Comparison of ENCODE assay signal across 31 cellular contexts in the genomic region with DNA sequence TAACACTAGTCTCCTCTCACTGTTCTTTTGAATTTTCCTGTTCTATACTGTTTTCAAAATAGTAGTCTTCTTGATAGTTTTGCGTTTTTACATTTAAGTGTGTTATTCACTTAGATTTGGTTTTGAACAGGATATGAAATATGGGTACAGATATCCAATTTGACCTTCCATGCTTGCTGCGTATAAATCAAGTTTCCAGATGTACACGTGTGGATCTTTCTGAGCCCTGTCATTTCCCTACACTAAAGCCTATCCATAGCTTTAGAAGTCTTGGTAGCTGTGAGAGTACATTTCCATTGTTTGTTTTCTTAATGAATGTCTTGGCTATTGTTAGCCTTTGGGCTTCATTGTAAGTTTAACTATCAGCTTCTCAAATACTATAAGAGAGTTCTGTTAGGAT. TPM values are rescaled to one million over a fixed set of nuclear protein-coding genes. Genes with fewer than 3 reads are reported as not detected.
DNase-seq lines count a peak whose midpoint lies in the region; ATAC-seq, FAIRE-seq and TF ChIP-seq lines count a peak whose summit lies in the region.
"Had no signal": no experiment of that assay in that cellular context is flagged by ENCODE, and none has a peak within 500 bp of the region (broad histone marks: within the 10 kb centered on the region; RNA-seq: fewer than 3 reads in every experiment).

No MANE protein-coding gene starts in this region.

- peak overlapping the region; percentile 50 for H3K27ac Mint-ChIP-seq in activated CD4-positive, alpha-beta T cell treated with anti-CD3 and anti-CD28 coated beads, Interleukin-2, amount 10 ng/mL, durations not matched to agents 24 days and 14 days
- peak overlapping the region; percentile 40 for H3K27ac Mint-ChIP-seq in CD4-positive, alpha-beta T cell
- peak overlapping the region; percentile 27 for H3K27ac Mint-ChIP-seq in central memory CD8-positive, alpha-beta T cell (ENCODE audit: low read depth)
- H3K27ac Mint-ChIP-seq: activated naive CD8-positive, alpha-beta T cell treated with anti-CD3 and anti-CD28 coated beads, Interleukin-2, amount 10 ng/mL, durations not matched to agents 7 days and 5 days; mesothelial cell of epicardium had no signal

- H3K9me3 Mint-ChIP-seq in activated CD4-positive, alpha-beta T cell treated with anti-CD3 and anti-CD28 coated beads, Interleukin-2, amount 10 ng/mL, durations not matched to agents 24 days and 14 days = peaks cover 8% of the 10 kb centered on the region
- peaks cover 7% of the 10 kb centered on the region for H3K9me3 Mint-ChIP-seq in CD4-positive, alpha-beta T cell
- H3K9me3 Mint-ChIP-seq in central memory CD8-positive, alpha-beta T cell = peaks cover 5% of the 10 kb centered on the region

- H3K27ac ChIP-seq in CD4-positive, alpha-beta T cell (ENCODE audit: low read depth, low read length) = no peak overlapping the region
- peak overlapping the region; percentile 82 for H3K27ac ChIP-seq in keratinocyte (ENCODE audit: control insufficient read depth, insufficient read depth, low read length)
- H3K27ac ChIP-seq: uterus, WERI-Rb-1 had no signal

- DNase-seq in activated CD4-positive, alpha-beta T cell treated with anti-CD3 and anti-CD28 coated beads, Interleukin-2, amount 10 ng/mL, durations not matched to agents 24 days and 14 days = no peak
- DNase-seq in activated CD4-positive, alpha-beta T cell treated with anti-CD3 and anti-CD28 coated beads for 48 hours = no peak
- DNase-seq in CD4-positive, alpha-beta T cell = no peak
- DNase-seq in central memory CD8-positive, alpha-beta T cell (ENCODE audit: low spot score in 2 of 2) = no peak
- no peak for DNase-seq in keratinocyte (ENCODE audit: low read depth, low spot score)
- no peak for DNase-seq in epidermal melanocyte (ENCODE audit: insufficient read length, low spot score)
- DNase-seq in activated gamma-delta T cell treated with Interleukin-2 at 50 U/mL for 16 hours = no peak
- no peak for DNase-seq in COLO829 (ENCODE audit: low spot score)
- DNase-seq: activated naive CD8-positive, alpha-beta T cell treated with anti-CD3 and anti-CD28 coated beads, Interleukin-2, amount 10 ng/mL, durations not matched to agents 7 days and 5 days; COR-L47; cortex of kidney; DMS53; GDM1; islet precursor cell; left ventricle myocardium superior; naive B cell; NCI-H1092 treated with DMSO at 0.1 percent for 48 hours; NCI-H1930; NCI-H524 treated with DMSO at 0.1 percent for 48 hours; NK-92 treated with Interleukin-12 subunit alpha and Interleukin-12 subunit beta, amount 100 ng/mL, for 24 hours; PC-3; SK-N-SH; stimulated activated CD4-positive, alpha-beta T cell treated with anti-CD3 and anti-CD28 coated beads, Interleukin-15, amount 100 ng/mL, for 24 hours; stimulated activated naive CD4-positive, alpha-beta T cell treated with Interleukin-2 at 50 U/mL for 16 hours; T-helper 9 cell; uterus; WERI-Rb-1 had no signal

- peaks cover 8 to 10% of the 10 kb centered on the region in 2 experiments for H3K36me3 ChIP-seq in keratinocyte (ENCODE audit: control insufficient read depth in 2 of 2, extremely low read depth in 1 of 2, insufficient read depth in 2 of 2, low read length in 2 of 2)
- H3K36me3 ChIP-seq: uterus had no signal

- peaks cover 77% of the 10 kb centered on the region for H3K36me3 Mint-ChIP-seq in activated CD4-positive, alpha-beta T cell treated with anti-CD3 and anti-CD28 coated beads, Interleukin-2, amount 10 ng/mL, durations not matched to agents 24 days and 14 days (ENCODE audit: low read depth)
- peaks cover 93% of the 10 kb centered on the region for H3K36me3 Mint-ChIP-seq in CD4-positive, alpha-beta T cell (ENCODE audit: low read depth)
- peaks cover 59% of the 10 kb centered on the region for H3K36me3 Mint-ChIP-seq in central memory CD8-positive, alpha-beta T cell (ENCODE audit: insufficient read depth)

- H3K4me3 ChIP-seq in keratinocyte (ENCODE audit: control insufficient read depth in 2 of 3, extremely low read depth in 1 of 3, insufficient read depth in 2 of 3, low read depth in 1 of 3, low read length in 3 of 3) = no peak overlapping the region
- H3K4me3 ChIP-seq: uterus had no signal

- H3K4me1 ChIP-seq in keratinocyte (ENCODE audit: control insufficient read depth, extremely low read depth, insufficient read depth, low read length) = peaks cover 20% of the 10 kb centered on the region
- H3K4me1 ChIP-seq: uterus had no signal

- peaks cover 60% of the 10 kb centered on the region for H3K4me1 Mint-ChIP-seq in activated CD4-positive, alpha-beta T cell treated with anti-CD3 and anti-CD28 coated beads, Interleukin-2, amount 10 ng/mL, durations not matched to agents 24 days and 14 days
- peaks cover 95% of the 10 kb centered on the region for H3K4me1 Mint-ChIP-seq in CD4-positive, alpha-beta T cell (ENCODE audit: low read depth)
- peaks cover 84% of the 10 kb centered on the region for H3K4me1 Mint-ChIP-seq in central memory CD8-positive, alpha-beta T cell
- H3K4me1 Mint-ChIP-seq: mesothelial cell of epicardium had no signal

- H3K9me1 ChIP-seq in keratinocyte (ENCODE audit: control insufficient read depth, extremely low read depth, insufficient read depth, low read length) = no peaks in the 10 kb centered on the region

- H3K4me3 Mint-ChIP-seq in activated CD4-positive, alpha-beta T cell treated with anti-CD3 and anti-CD28 coated beads, Interleukin-2, amount 10 ng/mL, durations not matched to agents 24 days and 14 days = peak overlapping the region; percentile 10
- H3K4me3 Mint-ChIP-seq in CD4-positive, alpha-beta T cell = peak overlapping the region; percentile 52
- H3K4me3 Mint-ChIP-seq in central memory CD8-positive, alpha-beta T cell = peak overlapping the region; percentile 28
- H3K4me3 Mint-ChIP-seq: activated naive CD8-positive, alpha-beta T cell treated with anti-CD3 and anti-CD28 coated beads, Interleukin-2, amount 10 ng/mL, durations not matched to agents 7 days and 5 days; mesothelial cell of epicardium had no signal

- H3K4me2 ChIP-seq in keratinocyte (ENCODE audit: control insufficient read depth, extremely low read depth, insufficient read depth, low read depth, low read length) = no peak overlapping the region
- H3K4me2 ChIP-seq: SK-N-SH had no signal

- ATAC-seq in CD4-positive, alpha-beta T cell (ENCODE audit: poor library complexity) = no peak
- no peak for ATAC-seq in central memory CD8-positive, alpha-beta T cell (replicated peaks; ENCODE audit: extremely low read depth, poor library complexity, severe bottlenecking)
- ATAC-seq: left ventricle myocardium superior, PC-3 had no signal

- H3K79me2 ChIP-seq in keratinocyte (ENCODE audit: control insufficient read depth, insufficient read depth, low read length) = peaks cover 17% of the 10 kb centered on the region

- H2AFZ ChIP-seq in keratinocyte (ENCODE audit: control insufficient read depth, low read length) = no peak overlapping the region

- H3K27me3 Mint-ChIP-seq in activated CD4-positive, alpha-beta T cell treated with anti-CD3 and anti-CD28 coated beads, Interleukin-2, amount 10 ng/mL, durations not matched to agents 24 days and 14 days = no peaks in the 10 kb centered on the region
- H3K27me3 Mint-ChIP-seq in CD4-positive, alpha-beta T cell = no peaks in the 10 kb centered on the region
- H3K27me3 Mint-ChIP-seq in central memory CD8-positive, alpha-beta T cell = no peaks in the 10 kb centered on the region
- H3K27me3 Mint-ChIP-seq: activated naive CD8-positive, alpha-beta T cell treated with anti-CD3 and anti-CD28 coated beads, Interleukin-2, amount 10 ng/mL, durations not matched to agents 7 days and 5 days; naive B cell had no signal

- no peaks in the 10 kb centered on the region for H4K20me1 ChIP-seq in keratinocyte (ENCODE audit: control insufficient read depth, extremely low read depth, insufficient read depth, low read length)

- dilution Hi-C loops in keratinocyte (cut with MboI; ENCODE audit: extremely low pct_ligation_motif_present, low sequenced_read_pairs) = no loop called here

- no peak overlapping the region for H3K9ac ChIP-seq in keratinocyte (ENCODE audit: control insufficient read depth, extremely low read depth, insufficient read depth, low read length)
- H3K9ac ChIP-seq: SK-N-SH had no signal

- intact Hi-C loops in activated CD4-positive, alpha-beta T cell treated with anti-CD3 and anti-CD28 coated beads, Interleukin-2, amount 10 ng/mL, durations not matched to agents 24 days and 14 days (cut with micrococcal nuclease) = no loop called here
- intact Hi-C loops in CD4-positive, alpha-beta T cell (cut with DNase I, micrococcal nuclease) = no loop called here

- TF ChIP-seq CTCF in CD4-positive, alpha-beta T cell (IDR thresholded peaks at IDR 0.05) = no peak
- no peak for TF ChIP-seq CTCF in keratinocyte (optimal IDR thresholded peaks at IDR 0.05 in 1 of 3, IDR thresholded peaks at IDR 0.05 in 1 of 3, conservative IDR thresholded peaks at IDR 0.05 in 1 of 3; ENCODE audit: extremely low read depth in 1 of 3, insufficient read depth in 2 of 3, low read length in 3 of 3)

- FAIRE-seq in keratinocyte (lab: Jason Lieb, UNC) = no peak
- FAIRE-seq: A204.1, astrocyte, GM19239 had no signal

- H3K9me3 ChIP-seq in CD4-positive, alpha-beta T cell (ENCODE audit: control insufficient read depth, low read length) = no peaks in the 10 kb centered on the region
- no peaks in the 10 kb centered on the region for H3K9me3 ChIP-seq in keratinocyte (ENCODE audit: control insufficient read depth, low read depth, low read length)

- POLR2A ChIA-PET in CD4-positive, alpha-beta T cell (lab: Charles Lee) = interaction anchor here (1.1 kb wide), 1 partner anchor 21 kb away, joined by 3 read pairs; no protein-coding TSS in a partner anchor

- CTCF ChIA-PET in CD4-positive, alpha-beta T cell (lab: Charles Lee) = interaction anchor here (0.9 kb wide), 1 partner anchor 19 kb away, joined by 3 read pairs; no protein-coding TSS in a partner anchor

- no peaks in the 10 kb centered on the region for H3K27me3 ChIP-seq in CD4-positive, alpha-beta T cell (ENCODE audit: control insufficient read depth, insufficient read depth, low read length)
- H3K27me3 ChIP-seq in keratinocyte (ENCODE audit: control insufficient read depth, extremely low read depth, insufficient read depth, low read length) = no peaks in the 10 kb centered on the region
- H3K27me3 ChIP-seq: uterus had no signal

RNA-seq across cellular contexts. Expression of a gene that starts 20.4 kb away (rescaled TPM):
- 178 TPM in 2 replicates for total RNA-seq in activated CD4-positive, alpha-beta T cell treated with anti-CD3 and anti-CD28 coated beads, Interleukin-2, amount 10 ng/mL, durations not matched to agents 24 days and 14 days
- total RNA-seq in CD4-positive, alpha-beta T cell = 100 to 1,000 TPM; 360 to 373 TPM
- polyA plus RNA-seq in keratinocyte = 14.9 to 24.7 TPM (median 23.4 TPM) in 3 replicates
- polyA plus RNA-seq in keratinocyte (2011; ENCODE audit: low read depth) = 50.9 TPM
- polyA plus RNA-seq in keratinocyte (2011; cell fraction: cytosol; rRNA removed) = 17.0 and 34.3 TPM in 2 replicates
- 24.0 and 32.8 TPM in 2 replicates for polyA plus RNA-seq in keratinocyte (2011; cell fraction: nucleus; rRNA removed)
- polyA plus RNA-seq in keratinocyte (2012; ENCODE audit: low replicate concordance) = 15.5 and 42.1 TPM in 2 replicates
- 6.1 to 37.7 TPM (median 24.2 TPM) in 3 replicates for polyA minus RNA-seq in keratinocyte
- 21.7 TPM for polyA minus RNA-seq in keratinocyte (2011; cell fraction: cytosol; rRNA and poly(A)+ RNA removed)
- polyA minus RNA-seq in keratinocyte (2011; cell fraction: nucleus; rRNA and poly(A)+ RNA removed) = 30.7 and 58.6 TPM in 2 replicates
